Comparison of ENCODE assay signal across 24 cellular contexts in genomic region chr13:43154083-43154739, GRCh38.
DNase-seq lines count a peak whose midpoint lies in the region; ATAC-seq, FAIRE-seq and TF ChIP-seq lines count a peak whose summit lies in the region.
"Had no signal": no experiment of that assay in that cellular context is flagged by ENCODE, and none has a peak within 500 bp of the region (broad histone marks: within the 10 kb centered on the region; RNA-seq: fewer than 3 reads in every experiment).

No MANE protein-coding gene starts in this region.

- CTCF ChIA-PET in activated CD8-positive, alpha-beta T cell treated with anti-CD3 and anti-CD28 coated beads for 36 hours (lab: Charles Lee): no interaction called here

- H3K4me1 Mint-ChIP-seq in astrocyte (ENCODE audit: low read depth, unreplicated experiment): peaks cover 35% of the 10 kb centered on the region
- no peaks in the 10 kb centered on the region for H3K4me1 Mint-ChIP-seq in activated CD8-positive, alpha-beta T cell treated with anti-CD3 and anti-CD28 coated beads for 36 hours (ENCODE audit: low read depth)
- H3K4me1 Mint-ChIP-seq in endothelial cell (ENCODE audit: unreplicated experiment): no peaks in the 10 kb centered on the region
- H3K4me1 Mint-ChIP-seq: activated naive CD8-positive, alpha-beta T cell treated with anti-CD3 and anti-CD28 coated beads, Interleukin-2, amount 10 ng/mL, durations not matched to agents 7 days and 5 days; stimulated activated naive B cell treated with anti-CD40 and anti-IgM and Interleukin-4, amounts not matched to agents 10 μg/mL and 1 μg/mL and 100 μg/mL, for 72 hours had no signal

- H3K27me3 ChIP-seq in cardiac muscle cell (no peaks in the 10 kb centered on the region), left ventricle myocardium inferior (ENCODE audit: low read depth) (peaks cover 21% of the 10 kb centered on the region), astrocyte (ENCODE audit: insufficient read depth, low read length) (no peaks in the 10 kb centered on the region), keratinocyte (ENCODE audit: control insufficient read depth, extremely low read depth, insufficient read depth, low read length) (no peaks in the 10 kb centered on the region), heart left ventricle (peaks cover 0 to 5% (median 0%) of the 10 kb centered on the region in 9 donors)
- H3K27me3 ChIP-seq: colonic mucosa, left lung, neural progenitor cell had no signal

- H3K4me1 ChIP-seq in cardiac muscle cell (ENCODE audit: low read depth) (peaks cover 37% of the 10 kb centered on the region), left ventricle myocardium inferior (no peaks in the 10 kb centered on the region), astrocyte (ENCODE audit: insufficient read depth, low read length) (peaks cover 17% of the 10 kb centered on the region), keratinocyte (ENCODE audit: control insufficient read depth, extremely low read depth, insufficient read depth, low read length) (peaks cover 16% of the 10 kb centered on the region), heart left ventricle (no peaks in the 10 kb centered on the region)
- H3K4me1 ChIP-seq: colonic mucosa, left lung, neural progenitor cell, prostate gland had no signal

- H3K27ac ChIP-seq in cardiac muscle cell (peak overlapping the region; percentile 40), left ventricle myocardium inferior (replicated peaks) (no peak overlapping the region), astrocyte (ENCODE audit: low read depth, low read length) (peak overlapping the region; percentile 53), keratinocyte (ENCODE audit: control insufficient read depth, insufficient read depth, low read length) (peak overlapping the region; percentile 72), heart left ventricle (no peak overlapping the region)
- H3K27ac ChIP-seq: colonic mucosa, left lung, neural progenitor cell, prostate gland, SK-N-MC had no signal

- H3K27me3 Mint-ChIP-seq in astrocyte (ENCODE audit: low read depth, unreplicated experiment) (peaks cover under 1% of the 10 kb centered on the region), endothelial cell (ENCODE audit: unreplicated experiment) (peaks cover 2% of the 10 kb centered on the region)
- no peaks in the 10 kb centered on the region for H3K27me3 Mint-ChIP-seq in activated CD8-positive, alpha-beta T cell treated with anti-CD3 and anti-CD28 coated beads for 36 hours

- TF ChIP-seq CTCF in cardiac muscle cell (IDR thresholded peaks at IDR 0.05; ENCODE audit: low read depth, low read length): no peak
- no peak for TF ChIP-seq CTCF in left ventricle myocardium inferior (IDR thresholded peaks at IDR 0.05; ENCODE audit: borderline replicate concordance)
- no peak for TF ChIP-seq CTCF in astrocyte (IDR thresholded peaks at IDR 0.05; ENCODE audit: insufficient read depth, low read depth, low read length)
- TF ChIP-seq CTCF in keratinocyte (optimal IDR thresholded peaks at IDR 0.05 in 1 of 3, IDR thresholded peaks at IDR 0.05 in 1 of 3, conservative IDR thresholded peaks at IDR 0.05 in 1 of 3; ENCODE audit: extremely low read depth in 1 of 3, insufficient read depth in 2 of 3, low read length in 3 of 3): no peak
- TF ChIP-seq CTCF in activated CD8-positive, alpha-beta T cell treated with anti-CD3 and anti-CD28 coated beads for 36 hours (IDR thresholded peaks at IDR 0.05): no peak
- TF ChIP-seq CTCF in endothelial cell (IDR thresholded peaks at IDR 0.05; ENCODE audit: unreplicated experiment): no peak
- no peak for TF ChIP-seq CTCF in heart left ventricle (IDR thresholded peaks at IDR 0.05)

- 47 to 57% (median 49%) methylated on average over 5 of the region's 5 CpGs for WGBS in heart left ventricle, 4 donors

- H3K4me2 ChIP-seq in astrocyte (ENCODE audit: low read length): peak overlapping the region; percentile 68
- H3K4me2 ChIP-seq in keratinocyte (ENCODE audit: control insufficient read depth, extremely low read depth, insufficient read depth, low read depth, low read length): peak overlapping the region; percentile 87
- H3K4me2 ChIP-seq: neural progenitor cell had no signal

- intact Hi-C loops in left ventricle myocardium inferior (cut with micrococcal nuclease): no loop called here
- intact Hi-C loops in activated CD8-positive, alpha-beta T cell treated with anti-CD3 and anti-CD28 coated beads for 36 hours (cut with micrococcal nuclease): no loop called here
- intact Hi-C loops in heart left ventricle (cut with DNase I): no loop called here

- POLR2A ChIA-PET in activated CD8-positive, alpha-beta T cell treated with anti-CD3 and anti-CD28 coated beads for 36 hours (lab: Charles Lee): no interaction called here

- no peak overlapping the region for H3K4me3 ChIP-seq in cardiac muscle cell
- H3K4me3 ChIP-seq in left ventricle myocardium inferior: no peak overlapping the region
- H3K4me3 ChIP-seq in astrocyte (ENCODE audit: insufficient read depth, low read depth, low read length): no peak overlapping the region
- H3K4me3 ChIP-seq in keratinocyte (ENCODE audit: control insufficient read depth in 2 of 3, extremely low read depth in 1 of 3, insufficient read depth in 2 of 3, low read depth in 1 of 3, low read length in 3 of 3): peak overlapping the region in 2 of 3 experiments; percentile 31 to 32
- H3K4me3 ChIP-seq in heart left ventricle: no peak overlapping the region
- H3K4me3 ChIP-seq: colonic mucosa, left lung, neural progenitor cell, prostate gland, SK-N-MC had no signal

- DNase-seq in cardiac muscle cell (ENCODE audit: low read depth in 1 of 2, low spot score in 1 of 2) (peak in 1 of 2 donors; percentile 23), left ventricle myocardium inferior (no peak), astrocyte (ENCODE audit: low read depth) (peak; percentile 57), keratinocyte (ENCODE audit: low read depth, low spot score) (no peak), endothelial cell (ENCODE audit: low spot score) (no peak), heart left ventricle (no peak)
- DNase-seq in activated CD8-positive, alpha-beta T cell treated with anti-CD3 and anti-CD28 coated beads for 36 hours: no peak
- DNase-seq: activated CD4-positive, alpha-beta T cell treated with anti-CD3 and anti-CD28 coated beads, Interleukin-2, amount 50 U/mL, for 4 hours; activated CD8-positive, alpha-beta memory T cell treated with anti-CD3 and anti-CD28 coated beads, Interleukin-2, amount 50 U/mL, for 48 hours; activated naive CD8-positive, alpha-beta T cell treated with anti-CD3 and anti-CD28 coated beads, Interleukin-2, amount 10 ng/mL, durations not matched to agents 7 days and 5 days; colonic mucosa; head of caudate nucleus; left lung; NCI-H2081 treated with DMSO at 0.1 percent for 48 hours; NCI-H446; stimulated activated CD4-positive, alpha-beta T cell treated with anti-CD3 and anti-CD28 coated beads, Interleukin-2, amount 100 ng/mL, for 48 hours; stimulated activated naive B cell treated with anti-CD40 and anti-IgM and Interleukin-4, amounts not matched to agents 10 μg/mL and 1 μg/mL and 100 μg/mL, for 72 hours had no signal

- FAIRE-seq in astrocyte (lab: Jason Lieb, UNC) (no peak), keratinocyte (lab: Jason Lieb, UNC) (peak; percentile 34)
- FAIRE-seq: GM12892 had no signal

- H3K9me3 Mint-ChIP-seq in astrocyte (ENCODE audit: unreplicated experiment) (peaks cover 3% of the 10 kb centered on the region), endothelial cell (ENCODE audit: unreplicated experiment) (no peaks in the 10 kb centered on the region)
- no peaks in the 10 kb centered on the region for H3K9me3 Mint-ChIP-seq in activated CD8-positive, alpha-beta T cell treated with anti-CD3 and anti-CD28 coated beads for 36 hours
- H3K9me3 Mint-ChIP-seq: activated naive CD8-positive, alpha-beta T cell treated with anti-CD3 and anti-CD28 coated beads, Interleukin-2, amount 10 ng/mL, durations not matched to agents 7 days and 5 days; neural progenitor cell; stimulated activated naive B cell treated with anti-CD40 and anti-IgM and Interleukin-4, amounts not matched to agents 10 μg/mL and 1 μg/mL and 100 μg/mL, for 72 hours; T-helper 2 cell treated with Interferon-gamma antibody and Interleukin-4, amounts not matched to agents 5 μg/mL and 100 μg/mL, for 36 hours had no signal

- H3K9me3 ChIP-seq in cardiac muscle cell (ENCODE audit: low read depth) (no peaks in the 10 kb centered on the region), left ventricle myocardium inferior (replicated peaks) (no peaks in the 10 kb centered on the region), astrocyte (ENCODE audit: insufficient read depth, low read depth, low read length) (no peaks in the 10 kb centered on the region), keratinocyte (ENCODE audit: control insufficient read depth, low read depth, low read length) (no peaks in the 10 kb centered on the region), heart left ventricle (no peaks in the 10 kb centered on the region)
- H3K9me3 ChIP-seq: colonic mucosa, left lung, prostate gland had no signal

- TF ChIP-seq POLR2A in heart left ventricle (IDR thresholded peaks at IDR 0.05): no peak

- peak overlapping the region; percentile 37 for H3K9ac ChIP-seq in astrocyte (ENCODE audit: low read length)
- no peak overlapping the region for H3K9ac ChIP-seq in keratinocyte (ENCODE audit: control insufficient read depth, extremely low read depth, insufficient read depth, low read length)
- H3K9ac ChIP-seq: neural progenitor cell had no signal

- H3K27ac Mint-ChIP-seq in astrocyte (ENCODE audit: unreplicated experiment) (peak overlapping the region; percentile 29), endothelial cell (ENCODE audit: unreplicated experiment) (no peak overlapping the region)
- H3K27ac Mint-ChIP-seq in activated CD8-positive, alpha-beta T cell treated with anti-CD3 and anti-CD28 coated beads for 36 hours: no peak overlapping the region
- H3K27ac Mint-ChIP-seq: activated naive CD8-positive, alpha-beta T cell treated with anti-CD3 and anti-CD28 coated beads, Interleukin-2, amount 10 ng/mL, durations not matched to agents 7 days and 5 days; neural progenitor cell; stimulated activated naive B cell treated with anti-CD40 and anti-IgM and Interleukin-4, amounts not matched to agents 10 μg/mL and 1 μg/mL and 100 μg/mL, for 72 hours; T-helper 2 cell treated with Interferon-gamma antibody and Interleukin-4, amounts not matched to agents 5 μg/mL and 100 μg/mL, for 36 hours had no signal

- H3K36me3 ChIP-seq in cardiac muscle cell: no peaks in the 10 kb centered on the region
- H3K36me3 ChIP-seq in left ventricle myocardium inferior: no peaks in the 10 kb centered on the region
- no peaks in the 10 kb centered on the region for H3K36me3 ChIP-seq in astrocyte (ENCODE audit: insufficient read depth, low read length)
- H3K36me3 ChIP-seq in keratinocyte (ENCODE audit: control insufficient read depth in 2 of 2, extremely low read depth in 1 of 2, insufficient read depth in 2 of 2, low read length in 2 of 2): no peaks in the 10 kb centered on the region
- no peaks in the 10 kb centered on the region for H3K36me3 ChIP-seq in heart left ventricle
- H3K36me3 ChIP-seq: colonic mucosa, left lung, neural progenitor cell, prostate gland had no signal

- ATAC-seq in activated CD8-positive, alpha-beta T cell treated with anti-CD3 and anti-CD28 coated beads for 36 hours: no peak
- ATAC-seq in HG02623 (IDR thresholded peaks at IDR 0.05; ENCODE audit: unreplicated experiment) (no peak), heart left ventricle (no peak)
- ATAC-seq: left lung; Panc1; stimulated activated naive B cell treated with anti-CD40 and anti-IgM and Interleukin-4, amounts not matched to agents 10 μg/mL and 1 μg/mL and 100 μg/mL, for 72 hours had no signal

- no peaks in the 10 kb centered on the region for H3K9me1 ChIP-seq in keratinocyte (ENCODE audit: control insufficient read depth, extremely low read depth, insufficient read depth, low read length)

- H3K4me3 Mint-ChIP-seq in astrocyte (ENCODE audit: unreplicated experiment) (no peak overlapping the region), endothelial cell (ENCODE audit: unreplicated experiment) (no peak overlapping the region)
- no peak overlapping the region for H3K4me3 Mint-ChIP-seq in activated CD8-positive, alpha-beta T cell treated with anti-CD3 and anti-CD28 coated beads for 36 hours
- H3K4me3 Mint-ChIP-seq: activated naive CD8-positive, alpha-beta T cell treated with anti-CD3 and anti-CD28 coated beads, Interleukin-2, amount 10 ng/mL, durations not matched to agents 7 days and 5 days; neural progenitor cell; stimulated activated naive B cell treated with anti-CD40 and anti-IgM and Interleukin-4, amounts not matched to agents 10 μg/mL and 1 μg/mL and 100 μg/mL, for 72 hours; T-helper 2 cell treated with Interferon-gamma antibody and Interleukin-4, amounts not matched to agents 5 μg/mL and 100 μg/mL, for 36 hours had no signal

- H4K20me1 ChIP-seq in astrocyte (ENCODE audit: insufficient read depth, low read length) (no peaks in the 10 kb centered on the region), keratinocyte (ENCODE audit: control insufficient read depth, extremely low read depth, insufficient read depth, low read length) (no peaks in the 10 kb centered on the region)

- no peaks in the 10 kb centered on the region for H3K36me3 Mint-ChIP-seq in astrocyte (ENCODE audit: low read depth, unreplicated experiment)
- no peaks in the 10 kb centered on the region for H3K36me3 Mint-ChIP-seq in activated CD8-positive, alpha-beta T cell treated with anti-CD3 and anti-CD28 coated beads for 36 hours (ENCODE audit: low read depth)
- no peaks in the 10 kb centered on the region for H3K36me3 Mint-ChIP-seq in endothelial cell (ENCODE audit: low read depth, unreplicated experiment)
- H3K36me3 Mint-ChIP-seq: activated naive CD8-positive, alpha-beta T cell treated with anti-CD3 and anti-CD28 coated beads, Interleukin-2, amount 10 ng/mL, durations not matched to agents 7 days and 5 days; neural progenitor cell; stimulated activated naive B cell treated with anti-CD40 and anti-IgM and Interleukin-4, amounts not matched to agents 10 μg/mL and 1 μg/mL and 100 μg/mL, for 72 hours had no signal

- no peaks in the 10 kb centered on the region for H3K79me2 ChIP-seq in astrocyte (ENCODE audit: insufficient read depth, low read length)
- no peaks in the 10 kb centered on the region for H3K79me2 ChIP-seq in keratinocyte (ENCODE audit: control insufficient read depth, insufficient read depth, low read length)

- dilution Hi-C loops in keratinocyte (cut with MboI; ENCODE audit: extremely low pct_ligation_motif_present, low sequenced_read_pairs): no loop called here

- no peak overlapping the region for H2AFZ ChIP-seq in astrocyte (ENCODE audit: low read depth, low read length)
- peak overlapping the region; percentile 27 for H2AFZ ChIP-seq in keratinocyte (ENCODE audit: control insufficient read depth, low read length)
- H2AFZ ChIP-seq: neural progenitor cell had no signal

Comparison
In these comparisons a context has a peak if more than half of its experiments do, and no peak if none do; other contexts are left out.
1. H3K27ac ChIP-seq: peak in cardiac muscle cell (single experiment), astrocyte (single experiment) and keratinocyte (single experiment); none in left ventricle myocardium inferior (single experiment) and heart left ventricle (0 of 12).
2. H3K4me3 ChIP-seq: peak in keratinocyte (2 of 3); none in cardiac muscle cell (single experiment), left ventricle myocardium inferior (single experiment), astrocyte (single experiment) and heart left ventricle (0 of 12).